13 cellular contexts compared by ENCODE assay signal in the genomic region with DNA sequence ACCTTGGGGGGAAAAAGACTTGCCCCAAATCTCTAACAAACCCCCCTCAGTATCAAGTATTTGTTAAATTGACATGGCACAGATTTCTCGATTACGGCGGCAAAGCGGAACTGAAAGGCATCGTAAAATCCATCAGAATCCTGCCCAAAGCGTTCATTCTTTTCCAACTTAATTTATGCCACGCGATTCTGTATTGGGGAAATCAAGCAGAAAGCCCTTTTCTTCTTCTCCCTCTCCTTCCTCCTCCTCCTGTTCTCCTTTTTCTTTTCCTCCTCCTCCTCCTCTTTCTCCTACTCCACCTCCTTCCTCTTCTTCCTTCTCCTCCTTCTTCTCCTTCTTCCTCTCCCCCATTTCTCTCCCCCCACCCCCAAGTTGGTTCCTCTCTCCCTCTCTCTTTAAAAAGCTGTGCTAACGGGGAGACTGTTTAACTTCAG. TPM values are rescaled to one million over a fixed set of nuclear protein-coding genes. Genes with fewer than 3 reads are reported as not detected.
DNase-seq lines count a peak whose midpoint lies in the region; ATAC-seq and TF ChIP-seq lines count a peak whose summit lies in the region.
"Had no signal": no experiment of that assay in that cellular context is flagged by ENCODE, and none has a peak within 500 bp of the region (broad histone marks: within the 10 kb centered on the region; RNA-seq: fewer than 3 reads in every experiment).

No MANE protein-coding gene starts in this region.

- H3K4me3 ChIP-seq in left ventricle myocardium inferior (peak overlapping the region; percentile 90), thoracic aorta (peak overlapping the region; percentile 22), stomach (no peak overlapping the region)
- H3K4me3 ChIP-seq: smooth muscle cell, testis had no signal

- H3K4me1 ChIP-seq in left ventricle myocardium inferior (peaks cover 72% of the 10 kb centered on the region), thoracic aorta (ENCODE audit: control insufficient read depth in 1 of 2, low read depth in 2 of 2) (peaks cover 24 to 64% of the 10 kb centered on the region in 2 donors), stomach (peaks cover 74 to 87% (median 76%) of the 10 kb centered on the region in 4 donors)

- TF ChIP-seq CTCF in left ventricle myocardium inferior (IDR thresholded peaks at IDR 0.05; ENCODE audit: borderline replicate concordance) (no peak), brain (conservative IDR thresholded peaks at IDR 0.05) (no peak), thoracic aorta (IDR thresholded peaks at IDR 0.05) (no peak), stomach (IDR thresholded peaks at IDR 0.05) (no peak)

- H3K27ac ChIP-seq in left ventricle myocardium inferior (replicated peaks) (no peak overlapping the region), thoracic aorta (no peak overlapping the region), stomach (peak overlapping the region in 1 of 5 donors; percentile 87)
- H3K27ac ChIP-seq: testis had no signal

- no peak for DNase-seq in left ventricle myocardium inferior
- DNase-seq in left cardiac atrium, result no peak
- DNase-seq in midbrain (lab: John Stamatoyannopoulos, UW), result peak; percentile 13
- DNase-seq in thoracic aorta (ENCODE audit: low spot score), result no peak
- DNase-seq in stomach, result no peak
- DNase-seq: activated CD4-positive, alpha-beta memory T cell treated with anti-CD3 and anti-CD28 coated beads, Interleukin-2, amount 10 ng/mL, durations not matched to agents 7 days and 5 days; activated gamma-delta T cell treated with Interleukin-2 at 50 U/mL for 16 hours; testis had no signal

- H3K9me3 Mint-ChIP-seq in brain, result peaks cover 0 to 3% (median 0%) of the 10 kb centered on the region in 5 experiments
- H3K9me3 Mint-ChIP-seq: activated CD4-positive, alpha-beta memory T cell treated with anti-CD3 and anti-CD28 coated beads, Interleukin-2, amount 10 ng/mL, durations not matched to agents 7 days and 5 days had no signal

- H3K9me3 ChIP-seq in left ventricle myocardium inferior (replicated peaks), result no peaks in the 10 kb centered on the region
- no peaks in the 10 kb centered on the region for H3K9me3 ChIP-seq in thoracic aorta
- no peaks in the 10 kb centered on the region for H3K9me3 ChIP-seq in stomach
- H3K9me3 ChIP-seq: breast epithelium, testis had no signal

- H3K4me1 Mint-ChIP-seq in brain, result peaks cover 57% of the 10 kb centered on the region

- H3K4me3 Mint-ChIP-seq in brain, result peak overlapping the region; percentile 88 to 98 (median 95)
- H3K4me3 Mint-ChIP-seq: activated CD4-positive, alpha-beta memory T cell treated with anti-CD3 and anti-CD28 coated beads, Interleukin-2, amount 10 ng/mL, durations not matched to agents 7 days and 5 days had no signal

- ATAC-seq in left cardiac atrium (no peak), thoracic aorta (ENCODE audit: insufficient number of reproducible peaks, low FRiP score, low read depth) (no peak), GM18517 (IDR thresholded peaks at IDR 0.05; ENCODE audit: unreplicated experiment) (no peak), HG03139 (IDR thresholded peaks at IDR 0.05; ENCODE audit: unreplicated experiment) (no peak)

- TF ChIP-seq EP300 in stomach (IDR thresholded peaks at IDR 0.05), result no peak

- 22 to 40% (median 37%) methylated on average over 9 of the region's 9 CpGs for WGBS in stomach, 5 donors

- H3K27ac Mint-ChIP-seq in brain, result peak overlapping the region; percentile 94 to 99 (median 98)
- H3K27ac Mint-ChIP-seq: activated CD4-positive, alpha-beta memory T cell treated with anti-CD3 and anti-CD28 coated beads, Interleukin-2, amount 10 ng/mL, durations not matched to agents 7 days and 5 days had no signal

- no peak for TF ChIP-seq POLR2A in stomach (IDR thresholded peaks at IDR 0.05)

- intact Hi-C loops in left ventricle myocardium inferior (cut with micrococcal nuclease), result no loop called here
- intact Hi-C loops in left cardiac atrium (cut with DNase I), result loop anchor here (10.0 kb wide), 3 partner anchors 231 to 459 kb away; no protein-coding TSS in a partner anchor
- intact Hi-C loops in stomach (cut with DNase I; ENCODE audit: low total_unique reads), result no loop called here

- H3K36me3 Mint-ChIP-seq in brain, result peaks cover 6% of the 10 kb centered on the region

- H3K27me3 Mint-ChIP-seq in brain, result peaks cover 17% of the 10 kb centered on the region

- H3K27me3 ChIP-seq in left ventricle myocardium inferior (ENCODE audit: low read depth) (peaks cover 75% of the 10 kb centered on the region), thoracic aorta (replicated peaks; ENCODE audit: insufficient read depth) (peaks cover 10% of the 10 kb centered on the region), stomach (peaks cover 35 to 100% (median 83%) of the 10 kb centered on the region in 3 donors)
- H3K27me3 ChIP-seq: testis had no signal

- H3K36me3 ChIP-seq in left ventricle myocardium inferior, result no peaks in the 10 kb centered on the region
- no peaks in the 10 kb centered on the region for H3K36me3 ChIP-seq in thoracic aorta
- no peaks in the 10 kb centered on the region for H3K36me3 ChIP-seq in stomach
- H3K36me3 ChIP-seq: breast epithelium had no signal

RNA-seq across cellular contexts. Expression of gene DLL1, which starts 2.5 kb away (rescaled TPM):
- total RNA-seq in left ventricle myocardium inferior (11.7 TPM), left cardiac atrium (10 to 100 TPM; 19.0 to 26.8 TPM), thoracic aorta (10 to 100 TPM in 1 of 2 donors, 1 to 10 TPM in 1; 6.1 to 12.6 TPM), stomach (10 to 100 TPM in 2 of 5 donors, 1 to 10 TPM in 2, not detected in 1; 4.2 to 38.5 (median 9.6) TPM)
- polyA plus RNA-seq in brain (ENCODE audit: insufficient read depth, low read depth, low replicate concordance) (22.0 TPM), stomach (10 to 100 TPM in 1 of 3 donors, 1 to 10 TPM in 2; 3.4 to 14.1 (median 5.5) TPM)

RNA-seq across cellular contexts. Expression of gene FAM120B, which starts 13.1 kb away (rescaled TPM):
- total RNA-seq in left ventricle myocardium inferior, result 20.1 TPM
- total RNA-seq in left cardiac atrium, result 10 to 100 TPM; 20.8 to 23.2 TPM
- polyA plus RNA-seq in brain (ENCODE audit: insufficient read depth, low read depth, low replicate concordance), result 22.2 TPM
- total RNA-seq in thoracic aorta, result 10 to 100 TPM; 21.0 to 24.1 TPM
- total RNA-seq in stomach, result 10 to 100 TPM; 26.4 to 66.5 (median 29.9) TPM
- polyA plus RNA-seq in stomach, result 1 to 10 TPM; 6.4 to 9.9 (median 9.4) TPM

Comparison
In these comparisons a context has a peak if more than half of its experiments do, and no peak if none do; other contexts are left out.
1. intact Hi-C loops: an anchor here in left cardiac atrium (10.0 kb wide); none called in left ventricle myocardium inferior and stomach.
2. H3K4me3 ChIP-seq: peak in left ventricle myocardium inferior (single experiment) and thoracic aorta (single experiment); none in stomach (0 of 4).